8 cellular contexts compared by ENCODE assay signal in the genomic region with DNA sequence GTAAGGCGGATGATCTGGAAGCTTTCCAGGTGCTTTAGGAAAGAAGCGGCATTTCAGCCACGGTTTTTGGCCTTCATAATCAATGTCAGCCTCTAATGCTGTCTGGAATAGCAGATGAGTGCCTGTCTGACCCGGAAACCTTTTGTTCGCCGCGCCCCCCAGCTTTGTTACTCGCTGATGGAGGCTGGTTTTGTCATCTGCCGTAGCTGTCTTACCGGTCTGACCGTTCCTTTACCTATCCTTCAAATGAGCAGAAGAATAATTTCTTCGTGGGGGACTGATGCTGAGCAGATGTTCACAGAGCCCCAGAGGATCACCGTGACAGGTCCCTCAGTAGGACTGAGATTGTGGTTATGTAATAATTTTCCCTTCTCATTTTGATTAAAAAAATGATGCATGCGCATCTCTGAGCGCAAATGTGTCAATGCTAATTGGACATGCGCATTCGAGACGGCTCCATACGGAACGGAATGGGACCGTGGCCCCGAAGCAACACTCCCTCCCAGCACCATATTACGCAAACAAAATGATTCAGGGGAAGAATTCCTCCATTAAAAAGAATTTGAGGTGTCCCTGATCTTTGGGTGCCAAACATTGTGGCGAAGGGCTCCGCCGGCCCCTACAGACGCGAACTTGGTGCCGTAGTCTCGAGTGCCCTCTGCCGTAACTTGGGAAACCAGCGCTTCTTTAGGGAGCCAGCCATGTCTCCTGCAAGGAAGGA. TPM values are rescaled to one million over a fixed set of nuclear protein-coding genes. Genes with fewer than 3 reads are reported as not detected.
DNase-seq lines count a peak whose midpoint lies in the region; ATAC-seq and TF ChIP-seq lines count a peak whose summit lies in the region.

No MANE protein-coding gene starts in this region.

- H3K56ac ChIP-seq in H9 (ENCODE audit: insufficient read length, low read depth, low read length): no peak overlapping the region

- H3K4me3 ChIP-seq in PC-3 (ENCODE audit: low read length) (peak overlapping the region; percentile 76), right lobe of liver (peak overlapping the region in 2 of 3 donors; percentile 20 to 23), stomach (peak overlapping the region; percentile 21 to 45 (median 34))

- no peak for TF ChIP-seq CTCF in CD4-positive, alpha-beta T cell (IDR thresholded peaks at IDR 0.05)
- TF ChIP-seq CTCF in H9 (conservative IDR thresholded peaks at IDR 0.05) (peak; percentile 62), PC-3 (conservative IDR thresholded peaks at IDR 0.05; ENCODE audit: low read depth, low read length) (peak; percentile 93), right lobe of liver (IDR thresholded peaks at IDR 0.05) (peak; percentile 20 to 55 (median 44)), stomach (IDR thresholded peaks at IDR 0.05) (peak in 5 of 7 experiments; percentile 12 to 38 (median 17))

- H3K36me3 Mint-ChIP-seq in CD4-positive, alpha-beta T cell (ENCODE audit: low read depth): no peaks in the 10 kb centered on the region
- no peaks in the 10 kb centered on the region for H3K36me3 Mint-ChIP-seq in H9 (ENCODE audit: insufficient read depth in 1 of 3, low read depth in 3 of 3)

- H2BK12ac ChIP-seq in H9 (ENCODE audit: insufficient read length, low read depth, low read length): no peak overlapping the region

- H2AFZ ChIP-seq in H9 (ENCODE audit: low read length) (no peak overlapping the region), PC-3 (ENCODE audit: low read length) (peak overlapping the region; percentile 95)

- peaks cover 11% of the 10 kb centered on the region for H3K4me1 Mint-ChIP-seq in CD4-positive, alpha-beta T cell (ENCODE audit: low read depth)
- peaks cover 0 to 6% of the 10 kb centered on the region in 2 experiments; a peak in 2 of 4 replicates for H3K4me1 Mint-ChIP-seq in H9

- CTCF ChIA-PET in CD4-positive, alpha-beta T cell (lab: Charles Lee): no interaction called here
- CTCF ChIA-PET in PC-3 (lab: Charles Lee): interaction anchor here (0.6 to 0.8 kb wide), 3 partner anchors 31 to 130 kb away, joined by 3 to 7 read pairs (median 4); no protein-coding TSS in a partner anchor

- no peak overlapping the region for H2BK120ac ChIP-seq in H9 (ENCODE audit: low read depth, low read length, poor library complexity, severe bottlenecking)

- no peaks in the 10 kb centered on the region for H3K9me3 Mint-ChIP-seq in CD4-positive, alpha-beta T cell
- no peaks in the 10 kb centered on the region for H3K9me3 Mint-ChIP-seq in H9

- intact Hi-C loops in CD4-positive, alpha-beta T cell (cut with DNase I, micrococcal nuclease): loop anchor here in 1 of 2 experiments (10.0 kb wide), 1 partner anchor 132 kb away; no protein-coding TSS in a partner anchor
- intact Hi-C loops in PC-3 (cut with micrococcal nuclease) (loop anchor here (1.0 kb wide), 4 partner anchors 63 to 527 kb away; no protein-coding TSS in a partner anchor), right lobe of liver (cut with DNase I) (loop anchor here in 1 of 2 donors (10.0 kb wide), 1 partner anchor 132 kb away; no protein-coding TSS in a partner anchor), stomach (cut with DNase I; ENCODE audit: low total_unique reads) (loop anchor here (5.0 kb wide), 1 partner anchor 524 kb away; no protein-coding TSS in a partner anchor)

- peaks cover 51% of the 10 kb centered on the region for H3K27me3 Mint-ChIP-seq in CD4-positive, alpha-beta T cell
- peaks cover 67% of the 10 kb centered on the region for H3K27me3 Mint-ChIP-seq in H9 (ENCODE audit: low read depth)

- no peak overlapping the region for H4K91ac ChIP-seq in H9 (ENCODE audit: insufficient read length, low read depth, low read length)

- H3K9ac ChIP-seq in H9 (ENCODE audit: extremely low read depth, insufficient read length, low read length) (no peak overlapping the region), PC-3 (ENCODE audit: low read length) (peak overlapping the region; percentile 46)

- no peak overlapping the region for H3K27ac Mint-ChIP-seq in CD4-positive, alpha-beta T cell
- no peak overlapping the region for H3K27ac Mint-ChIP-seq in H9

- H3K36me3 ChIP-seq in PC-3 (ENCODE audit: low read depth, low read length) (no peaks in the 10 kb centered on the region), right lobe of liver (no peaks in the 10 kb centered on the region), stomach (no peaks in the 10 kb centered on the region)

- no CpG with 5 or more reads among the region's 32 CpGs for WGBS in H9 (ENCODE audit: extremely low coverage, insufficient read length, low lambda C conversion rate)
- 9% methylated on average over 25 of the region's 32 CpGs for WGBS in right lobe of liver (ENCODE audit: insufficient coverage, low coverage, low lambda C conversion rate, missing lambda C conversion rate)
- WGBS in stomach, 5 donors: 5 to 12% (median 7%) methylated on average over 32 of the region's 32 CpGs

- H3K23ac ChIP-seq in H9 (ENCODE audit: insufficient read length, low read depth, low read length): no peak overlapping the region

- peak overlapping the region; percentile 57 for H3K4me2 ChIP-seq in H9 (ENCODE audit: insufficient read depth, insufficient read length, low read length)
- H3K4me2 ChIP-seq in PC-3 (ENCODE audit: low read length): peak overlapping the region; percentile 88

- H3K18ac ChIP-seq in H9 (ENCODE audit: insufficient read length, low read depth, low read length): no peak overlapping the region

- no peak overlapping the region for H2BK20ac ChIP-seq in H9 (ENCODE audit: low read depth, low read length, poor library complexity, severe bottlenecking)

- H3K9me3 ChIP-seq in CD4-positive, alpha-beta T cell (ENCODE audit: control insufficient read depth, low read length): no peaks in the 10 kb centered on the region
- H3K9me3 ChIP-seq in H9 (ENCODE audit: control insufficient read depth, low read depth, low read length) (no peaks in the 10 kb centered on the region), PC-3 (ENCODE audit: low read length) (no peaks in the 10 kb centered on the region), right lobe of liver (no peaks in the 10 kb centered on the region), stomach (no peaks in the 10 kb centered on the region)

- POLR2A ChIA-PET in CD4-positive, alpha-beta T cell (lab: Charles Lee): no interaction called here
- POLR2A ChIA-PET in PC-3 (lab: Charles Lee; ENCODE audit: unreplicated experiment): no interaction called here

- peaks cover 29% of the 10 kb centered on the region for H3K27me3 ChIP-seq in CD4-positive, alpha-beta T cell (ENCODE audit: control insufficient read depth, insufficient read depth, low read length)
- peaks cover 9% of the 10 kb centered on the region; the same call in 1 of the 2 replicates for H3K27me3 ChIP-seq in H9 (ENCODE audit: insufficient read depth, low read length)
- H3K27me3 ChIP-seq in PC-3 (ENCODE audit: low read length): no peaks in the 10 kb centered on the region
- peaks cover 0 to 3% of the 10 kb centered on the region in 2 donors for H3K27me3 ChIP-seq in right lobe of liver
- H3K27me3 ChIP-seq in stomach: peaks cover 0 to 85% (median 12%) of the 10 kb centered on the region in 3 donors

- peak overlapping the region; percentile 62 for H3K4me3 Mint-ChIP-seq in CD4-positive, alpha-beta T cell
- peak overlapping the region in 1 of 2 experiments; percentile 62; a peak in 3 of 5 replicates for H3K4me3 Mint-ChIP-seq in H9

- no peaks in the 10 kb centered on the region for H3K9me2 ChIP-seq in PC-3 (replicated peaks; ENCODE audit: low read length)

- no peaks in the 10 kb centered on the region for H3K79me1 ChIP-seq in H9 (ENCODE audit: insufficient read depth, low read depth, low read length, poor library complexity, severe bottlenecking)

- H2BK15ac ChIP-seq in H9 (ENCODE audit: low read depth, low read length): no peak overlapping the region

- H3K27ac ChIP-seq in CD4-positive, alpha-beta T cell (ENCODE audit: low read depth, low read length): no peak overlapping the region
- H3K27ac ChIP-seq in H9 (ENCODE audit: insufficient read length, low read depth, low read length) (no peak overlapping the region), PC-3 (ENCODE audit: low read length) (no peak overlapping the region), right lobe of liver (no peak overlapping the region), stomach (no peak overlapping the region)

- TSS peak; percentile 40 for BruUV-seq in PC-3 (replicated peaks; lab: Mats Ljungman, UMichigan)

- H3T11ph ChIP-seq in H9 (ENCODE audit: low read length): no peak overlapping the region

- no peak overlapping the region for H3K4ac ChIP-seq in H9 (ENCODE audit: low read depth, low read length)

- H4K5ac ChIP-seq in H9 (ENCODE audit: insufficient read length, low read depth, low read length): no peak overlapping the region

- no peak for TF ChIP-seq EP300 in stomach (IDR thresholded peaks at IDR 0.05)

- H3K14ac ChIP-seq in H9 (ENCODE audit: insufficient read depth, low read length): no peak overlapping the region

- H3K79me2 ChIP-seq in H9 (ENCODE audit: insufficient read depth, low read length): no peaks in the 10 kb centered on the region
- H3K79me2 ChIP-seq in PC-3 (ENCODE audit: low read length): no peaks in the 10 kb centered on the region

- no peak for ATAC-seq in CD4-positive, alpha-beta T cell (ENCODE audit: poor library complexity)
- ATAC-seq in PC-3 (peak; percentile 86), right lobe of liver (peak; percentile 55 to 73 (median 66)), HG03045 (IDR thresholded peaks at IDR 0.05; ENCODE audit: unreplicated experiment) (no peak)

- H3F3A ChIP-seq in PC-3 (ENCODE audit: low read length, unreplicated experiment): no peaks in the 10 kb centered on the region

- H3K23me2 ChIP-seq in H9 (ENCODE audit: insufficient read length, low read depth, low read length, poor library complexity, severe bottlenecking): no peaks in the 10 kb centered on the region

- no peak overlapping the region for H2BK5ac ChIP-seq in H9 (ENCODE audit: insufficient read length, low read length)

- no peak overlapping the region for H4K8ac ChIP-seq in H9 (replicated peaks; ENCODE audit: insufficient read length, low read depth, low read length)

- H4K20me1 ChIP-seq in H9 (ENCODE audit: control insufficient read depth, insufficient read depth, insufficient read length): no peaks in the 10 kb centered on the region
- H4K20me1 ChIP-seq in PC-3 (ENCODE audit: low read length): no peaks in the 10 kb centered on the region

- no peak overlapping the region for H2AK5ac ChIP-seq in H9 (ENCODE audit: insufficient read length, low read length)

- DNase-seq in CD4-positive, alpha-beta T cell: no peak
- DNase-seq in H9: no peak
- peak; percentile 74 for DNase-seq in PC-3
- peak; percentile 82 for DNase-seq in dermis blood vessel endothelial cell
- peak in 1 of 3 donors; percentile 27 for DNase-seq in right lobe of liver
- DNase-seq in stomach: peak; percentile 36
- no peak for DNase-seq in SHP77 (lab: John Stamatoyannopoulos, UW)

- H3K4me1 ChIP-seq in H9 (ENCODE audit: insufficient read depth, low read length): no peaks in the 10 kb centered on the region
- H3K4me1 ChIP-seq in PC-3 (ENCODE audit: insufficient read depth, low read length): peaks cover 6% of the 10 kb centered on the region; the same call in 1 of the 2 replicates
- no peaks in the 10 kb centered on the region for H3K4me1 ChIP-seq in right lobe of liver
- peaks cover 3 to 21% (median 10%) of the 10 kb centered on the region in 4 donors for H3K4me1 ChIP-seq in stomach

- TF ChIP-seq POLR2A in right lobe of liver (IDR thresholded peaks at IDR 0.05): no peak
- TF ChIP-seq POLR2A in stomach (IDR thresholded peaks at IDR 0.05): no peak

RNA-seq across cellular contexts. Expression of a gene that starts 27.6 kb away (rescaled TPM):
- total RNA-seq in CD4-positive, alpha-beta T cell: not detected
- total RNA-seq in H9 (2021) (not detected in 2 replicates), PC-3 (2014; rRNA removed) (not detected in 2 replicates), dermis blood vessel endothelial cell (not detected in 2 replicates), right lobe of liver (not detected), stomach (not detected)
- not detected for polyA plus RNA-seq in stomach

RNA-seq across cellular contexts. Expression of a gene that starts 51.0 kb away (rescaled TPM):
- 1,000 to 10,000 TPM; 1,243 to 1,379 TPM for total RNA-seq in CD4-positive, alpha-beta T cell
- total RNA-seq in H9 (2021) (3,020 and 3,122 TPM in 2 replicates), PC-3 (2014; rRNA removed) (2,251 and 2,265 TPM in 2 replicates), dermis blood vessel endothelial cell (1,135 and 1,923 TPM in 2 replicates), right lobe of liver (100 to 1,000 TPM; 196 to 310 (median 258) TPM), stomach (100 to 1,000 TPM; 289 to 989 (median 416) TPM)
- 1,000 to 10,000 TPM; 2,122 to 3,788 (median 2,464) TPM for polyA plus RNA-seq in stomach

Comparison
In these comparisons a context has a peak if more than half of its experiments do, and no peak if none do; other contexts are left out.
1. ATAC-seq: peak in PC-3 (single experiment) and right lobe of liver (4 of 4); none in CD4-positive, alpha-beta T cell (single experiment) and HG03045 (single experiment).
2. DNase-seq: peak in PC-3 (single experiment), dermis blood vessel endothelial cell (single experiment) and stomach (single experiment); none in CD4-positive, alpha-beta T cell (0 of 10), H9 (single experiment) and SHP77 (0 of 2).
3. H3K4me3 ChIP-seq: peak in every context shown above with its lines; median percentile 76 in PC-3; 34 in stomach; 22 in right lobe of liver.